ENCODE assay signal across 22 cellular contexts in the genomic region with DNA sequence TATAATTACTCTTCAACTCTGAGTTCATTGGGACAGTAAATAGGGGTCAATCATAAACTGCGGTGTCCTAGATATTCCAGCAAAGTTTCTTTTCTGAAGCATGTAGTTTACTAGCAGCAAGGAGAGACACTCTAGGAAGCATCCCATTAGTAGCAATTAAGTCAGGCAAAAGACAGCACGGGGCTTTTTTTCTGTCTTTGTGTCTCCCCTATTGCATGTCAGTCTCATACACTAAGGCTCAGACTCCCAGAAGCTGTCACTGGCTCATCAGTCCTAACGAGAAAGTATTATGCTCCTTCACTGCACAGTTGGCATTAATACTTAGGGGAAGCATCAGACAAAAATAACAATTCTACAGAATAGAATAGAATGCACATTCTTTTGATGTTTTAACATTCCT.
"Had no signal": no experiment of that assay in that cellular context is flagged by ENCODE, and none has a peak within 500 bp of the region (broad histone marks: within the 10 kb centered on the region; RNA-seq: fewer than 3 reads in every experiment).

No MANE protein-coding gene starts in this region.

- H3K9ac ChIP-seq: parathyroid adenoma had no signal

- H3K4me3 ChIP-seq: gastroesophageal sphincter, right lobe of liver, skin epidermis, transverse colon, uterus had no signal

- H2AFZ ChIP-seq: parathyroid adenoma had no signal

- DNase-seq: activated CD4-positive, alpha-beta T cell treated with anti-CD3 and anti-CD28 coated beads, Interleukin-2, amount 50 U/mL, for 1 hour; activated CD4-positive, CD25-positive, alpha-beta regulatory T cell treated with anti-CD3 and anti-CD28 coated beads, Interleukin-2, amount 50 U/mL, for 72 hours; activated T-cell treated with anti-CD3 and anti-CD28 coated beads, Interleukin-2, amount 50 U/mL, for 1 hour; amniotic stem cell; cerebellar nuclear complex; cortex of kidney; head of caudate nucleus; hypothalamus; naive B cell; right lobe of liver; stimulated activated CD4-positive, alpha-beta T cell treated with anti-CD3 and anti-CD28 coated beads, Interleukin-2, amount 100 ng/mL, for 24 hours; stimulated activated naive B cell treated with anti-CD40 and anti-IgM and Interleukin-4, amounts not matched to agents 10 μg/mL and 1 μg/mL and 100 μg/mL, for 72 hours; transverse colon; uterus; WERI-Rb-1 had no signal

- H3K27me3 ChIP-seq: gastroesophageal sphincter, neutrophil, right lobe of liver, transverse colon, uterus had no signal

- H3K4me1 ChIP-seq: gastroesophageal sphincter, parathyroid adenoma, right lobe of liver, transverse colon, uterus had no signal

- H3K36me3 Mint-ChIP-seq: activated naive CD4-positive, alpha-beta T cell treated with anti-CD3 and anti-CD28 coated beads, Interleukin-2, amount 50 U/mL, for 72 hours; naive B cell; stimulated activated naive B cell treated with anti-CD40 and anti-IgM and Interleukin-4, amounts not matched to agents 10 μg/mL and 1 μg/mL and 100 μg/mL, for 72 hours had no signal

- H3K27ac Mint-ChIP-seq: activated naive CD4-positive, alpha-beta T cell treated with anti-CD3 and anti-CD28 coated beads, Interleukin-2, amount 50 U/mL, for 72 hours; activated T-helper 17 cell treated with anti-CD3 and anti-CD28 coated beads, Interleukin-2, amount 50 U/mL, for 72 hours; naive B cell; stimulated activated naive B cell treated with anti-CD40 and anti-IgM and Interleukin-4, amounts not matched to agents 10 μg/mL and 1 μg/mL and 100 μg/mL, for 72 hours had no signal

- H3K4me3 Mint-ChIP-seq: activated T-helper 17 cell treated with anti-CD3 and anti-CD28 coated beads, Interleukin-2, amount 50 U/mL, for 72 hours; naive B cell; stimulated activated naive B cell treated with anti-CD40 and anti-IgM and Interleukin-4, amounts not matched to agents 10 μg/mL and 1 μg/mL and 100 μg/mL, for 72 hours had no signal

- H3K9me3 ChIP-seq: gastroesophageal sphincter, neutrophil, right lobe of liver, transverse colon, uterus had no signal

- H3K27me3 Mint-ChIP-seq: activated T-helper 17 cell treated with anti-CD3 and anti-CD28 coated beads, Interleukin-2, amount 50 U/mL, for 72 hours; naive B cell; stimulated activated naive B cell treated with anti-CD40 and anti-IgM and Interleukin-4, amounts not matched to agents 10 μg/mL and 1 μg/mL and 100 μg/mL, for 72 hours had no signal

- H3K9me3 Mint-ChIP-seq: activated T-helper 17 cell treated with anti-CD3 and anti-CD28 coated beads, Interleukin-2, amount 50 U/mL, for 72 hours; stimulated activated naive B cell treated with anti-CD40 and anti-IgM and Interleukin-4, amounts not matched to agents 10 μg/mL and 1 μg/mL and 100 μg/mL, for 72 hours had no signal

- H3K4me1 Mint-ChIP-seq: activated T-helper 17 cell treated with anti-CD3 and anti-CD28 coated beads, Interleukin-2, amount 50 U/mL, for 72 hours; naive B cell; stimulated activated naive B cell treated with anti-CD40 and anti-IgM and Interleukin-4, amounts not matched to agents 10 μg/mL and 1 μg/mL and 100 μg/mL, for 72 hours had no signal

- H3K27ac ChIP-seq: epithelial cell of prostate, gastroesophageal sphincter, neutrophil, parathyroid adenoma, right lobe of liver, skin epidermis, transverse colon, uterus, WERI-Rb-1 had no signal

- H3K36me3 ChIP-seq: gastroesophageal sphincter, neutrophil, right lobe of liver, transverse colon, uterus had no signal

- ATAC-seq: activated naive CD4-positive, alpha-beta T cell treated with anti-CD3 and anti-CD28 coated beads, Interleukin-2, amount 50 U/mL, for 72 hours; activated T-helper 17 cell treated with anti-CD3 and anti-CD28 coated beads, Interleukin-2, amount 50 U/mL, for 72 hours; gastroesophageal sphincter; right lobe of liver; stimulated activated naive B cell treated with anti-CD40 and anti-IgM and Interleukin-4, amounts not matched to agents 10 μg/mL and 1 μg/mL and 100 μg/mL, for 72 hours had no signal

- H3K79me2 ChIP-seq: parathyroid adenoma had no signal
